In the genomic region with DNA sequence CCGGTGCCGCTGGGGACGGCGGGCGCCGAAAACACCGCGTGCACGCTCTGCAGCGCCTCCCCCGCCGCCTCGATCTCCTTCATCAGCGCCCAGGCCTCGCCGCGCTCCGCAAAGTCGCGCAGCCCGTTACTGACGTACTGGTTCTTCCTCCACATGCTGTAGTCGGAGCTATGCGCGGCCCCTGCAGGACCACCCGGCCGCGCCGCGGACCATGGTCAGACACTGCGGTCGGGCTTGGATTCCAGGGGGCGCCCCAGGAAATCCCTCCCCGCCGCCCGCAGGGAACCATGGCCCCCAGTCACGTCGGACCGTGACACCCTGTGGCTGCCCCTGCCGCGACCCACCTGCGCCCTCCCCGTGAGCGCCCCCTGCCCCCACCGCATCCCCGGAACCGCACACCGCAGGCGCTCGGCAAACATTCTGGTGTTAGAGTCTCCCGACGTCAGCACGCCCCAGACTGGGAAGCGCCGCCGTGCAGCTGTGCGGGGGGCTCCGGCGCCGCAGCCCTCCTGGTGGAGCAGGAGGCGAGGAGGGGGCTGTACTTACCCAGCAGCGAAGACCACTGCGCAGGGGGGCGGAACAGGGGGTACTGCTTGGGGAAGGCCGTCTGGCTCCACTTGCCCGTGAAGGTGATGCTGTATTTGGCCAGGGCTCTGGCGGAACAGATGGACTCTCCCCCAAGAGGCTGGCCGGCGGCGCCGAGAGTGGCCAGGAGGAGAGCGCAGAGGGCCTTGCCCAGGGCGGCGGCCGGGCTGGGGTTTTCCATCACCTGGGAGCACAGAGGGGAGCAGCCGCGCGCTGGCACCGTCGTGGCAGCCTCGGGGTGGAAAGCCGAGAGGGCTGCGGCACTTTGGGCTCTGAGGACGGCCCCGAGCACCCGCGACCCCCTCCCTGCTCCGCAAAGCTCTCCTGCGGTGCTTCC, we compare ENCODE assay signal across 8 cellular contexts.
DNase-seq lines count a peak whose midpoint lies in the region; ATAC-seq and TF ChIP-seq lines count a peak whose summit lies in the region.
"Had no signal": no experiment of that assay in that cellular context is flagged by ENCODE, and none has a peak within 500 bp of the region (broad histone marks: within the 10 kb centered on the region; RNA-seq: fewer than 3 reads in every experiment).

No MANE protein-coding gene starts in this region.

- DNase-seq in RWPE2 (ENCODE audit: low spot score) (peak; percentile 60), HuH-7 (ENCODE audit: low spot score) (no peak), GM13976 (ENCODE audit: low spot score) (no peak)
- DNase-seq in activated naive CD4-positive, alpha-beta T cell treated with anti-CD3 and anti-CD28 coated beads, Interleukin-2, amount 50 U/mL, for 16 hours = peak; percentile 64
- DNase-seq in stimulated activated CD4-positive, alpha-beta T cell treated with anti-CD3 and anti-CD28 coated beads, Interleukin-2, amount 100 ng/mL, for 24 hours = peak; percentile 53 to 62

- H3K27ac ChIP-seq in RWPE2 (ENCODE audit: poor library complexity, severe bottlenecking) = no peak overlapping the region
- H3K27ac ChIP-seq: neutrophil had no signal

- in situ Hi-C loops in GM13976 (cut with MboI; ENCODE audit: low sequenced_read_pairs, unreplicated experiment) = no loop called here

- peaks cover 37% of the 10 kb centered on the region for H3K27me3 ChIP-seq in RWPE2 (ENCODE audit: insufficient read depth, poor library complexity, severe bottlenecking)

- TF ChIP-seq CTCF in RWPE2 (IDR thresholded peaks at IDR 0.05; ENCODE audit: poor library complexity, severe bottlenecking) = no peak
- TF ChIP-seq CTCF in GM13976 (IDR thresholded peaks at IDR 0.05; ENCODE audit: borderline replicate concordance, control extremely low read depth, extremely low read depth, insufficient read depth, missing control alignments) = no peak

- H3K4me1 ChIP-seq in RWPE2 (ENCODE audit: insufficient read depth, poor library complexity, severe bottlenecking) = no peaks in the 10 kb centered on the region

- H3K36me3 ChIP-seq in RWPE2 (ENCODE audit: low read depth) = no peaks in the 10 kb centered on the region
- H3K36me3 ChIP-seq: neutrophil had no signal

- H3K4me3 ChIP-seq in RWPE2 (ENCODE audit: severe bottlenecking) = no peak overlapping the region
- peak overlapping the region; percentile 44 for H3K4me3 ChIP-seq in iPS-18c (ENCODE audit: insufficient read depth, low read depth, low read length)

- no peak for ATAC-seq in RWPE2 (ENCODE audit: low read depth)
- no peak for ATAC-seq in GM19351 (IDR thresholded peaks at IDR 0.05; ENCODE audit: unreplicated experiment)

- no peaks in the 10 kb centered on the region for H3K9me3 ChIP-seq in RWPE2 (ENCODE audit: severe bottlenecking)
- H3K9me3 ChIP-seq in iPS-18c (ENCODE audit: control insufficient read depth, insufficient read depth, low read length) = peaks cover 2% of the 10 kb centered on the region
- H3K9me3 ChIP-seq: neutrophil had no signal

Comparison
In these comparisons a context has a peak if more than half of its experiments do, and no peak if none do; other contexts are left out.
1. DNase-seq: peak in RWPE2 (single experiment), activated naive CD4-positive, alpha-beta T cell treated with anti-CD3 and anti-CD28 coated beads, Interleukin-2, amount 50 U/mL, for 16 hours (single experiment) and stimulated activated CD4-positive, alpha-beta T cell treated with anti-CD3 and anti-CD28 coated beads, Interleukin-2, amount 100 ng/mL, for 24 hours (2 of 2); none in HuH-7 (single experiment) and GM13976 (single experiment).